In genomic region chr7:7628476-7628875, GRCh38 we compare ENCODE assay signal across 36 cellular contexts.
"Had no signal": no experiment of that assay in that cellular context is flagged by ENCODE, and none has a peak within 500 bp of the region (broad histone marks: within the 10 kb centered on the region; RNA-seq: fewer than 3 reads in every experiment).

No MANE protein-coding gene starts in this region.

- H3K27me3 ChIP-seq: adrenal gland, cardiac muscle cell had no signal

- H3K4me3 ChIP-seq: adrenal gland, cardiac muscle cell had no signal

- H3K4me1 ChIP-seq: adrenal gland had no signal

- H3K9me3 Mint-ChIP-seq: central memory CD8-positive, alpha-beta T cell had no signal

- H3K27me3 Mint-ChIP-seq: activated CD8-positive, alpha-beta memory T cell treated with anti-CD3 and anti-CD28 coated beads, Interleukin-2, amount 10 ng/mL, durations not matched to agents 7 days and 5 days; activated naive CD4-positive, alpha-beta T cell treated with anti-CD3 and anti-CD28 coated beads, Interleukin-2, amount 50 U/mL, for 24 hours; activated naive CD8-positive, alpha-beta T cell; activated T-cell treated with anti-CD3 and anti-CD28 coated beads, Interleukin-2, amount 50 U/mL, for 24 hours; brain; central memory CD8-positive, alpha-beta T cell had no signal

- H3K36me3 Mint-ChIP-seq: activated naive CD8-positive, alpha-beta T cell; brain had no signal

- H3K27ac Mint-ChIP-seq: activated CD4-positive, alpha-beta memory T cell treated with anti-CD3 and anti-CD28 coated beads, Interleukin-2, amount 10 ng/mL, durations not matched to agents 7 days and 5 days; activated CD4-positive, alpha-beta T cell treated with anti-CD3 and anti-CD28 coated beads for 36 hours; activated CD4-positive, alpha-beta T cell treated with anti-CD3 and anti-CD28 coated beads, Interleukin-2, amount 10 ng/mL, durations not matched to agents 7 days and 5 days; activated CD8-positive, alpha-beta memory T cell treated with anti-CD3 and anti-CD28 coated beads, Interleukin-2, amount 10 ng/mL, durations not matched to agents 7 days and 5 days; activated CD8-positive, alpha-beta T cell treated with anti-CD3 and anti-CD28 coated beads, Interleukin-2, amount 10 ng/mL, durations not matched to agents 7 days and 5 days; activated naive CD4-positive, alpha-beta T cell treated with anti-CD3 and anti-CD28 coated beads, Interleukin-2, amount 10 ng/mL, durations not matched to agents 7 days and 5 days; activated naive CD4-positive, alpha-beta T cell treated with anti-CD3 and anti-CD28 coated beads, Interleukin-2, amount 50 U/mL, for 24 hours; activated naive CD8-positive, alpha-beta T cell; activated T-cell treated with anti-CD3 and anti-CD28 coated beads, Interleukin-2, amount 50 U/mL, for 24 hours; activated T-helper 2 cell treated with anti-CD3 and anti-CD28 coated beads, Interferon-gamma antibody, Interleukin-2, Interleukin-4, amounts not matched to agents 10 μg/mL and 5 μg/mL and 100 μg/mL, durations not matched to agents 14 hours and 24 hours and 36 hours; brain; T-helper 1 cell treated with Interleukin-12 subunit alpha and Interleukin-12 subunit beta and Interleukin-4 antibody, amounts not matched to agents 30 μg/mL and 1 μg/mL, for 36 hours; T-helper 2 cell treated with Interferon-gamma antibody and Interleukin-4, amounts not matched to agents 5 μg/mL and 100 μg/mL, for 36 hours; WTC11 had no signal

- H3K4me3 Mint-ChIP-seq: activated CD4-positive, alpha-beta memory T cell treated with anti-CD3 and anti-CD28 coated beads, Interleukin-2, amount 10 ng/mL, durations not matched to agents 7 days and 5 days; activated CD4-positive, alpha-beta T cell treated with anti-CD3 and anti-CD28 coated beads for 36 hours; activated CD4-positive, alpha-beta T cell treated with anti-CD3 and anti-CD28 coated beads, Interleukin-2, amount 10 ng/mL, durations not matched to agents 7 days and 5 days; activated CD8-positive, alpha-beta memory T cell treated with anti-CD3 and anti-CD28 coated beads, Interleukin-2, amount 10 ng/mL, durations not matched to agents 7 days and 5 days; activated CD8-positive, alpha-beta T cell treated with anti-CD3 and anti-CD28 coated beads, Interleukin-2, amount 10 ng/mL, durations not matched to agents 7 days and 5 days; activated naive CD4-positive, alpha-beta T cell treated with anti-CD3 and anti-CD28 coated beads, Interleukin-2, amount 10 ng/mL, durations not matched to agents 7 days and 5 days; activated naive CD4-positive, alpha-beta T cell treated with anti-CD3 and anti-CD28 coated beads, Interleukin-2, amount 50 U/mL, for 24 hours; activated naive CD8-positive, alpha-beta T cell; activated T-cell treated with anti-CD3 and anti-CD28 coated beads, Interleukin-2, amount 50 U/mL, for 24 hours; brain; central memory CD8-positive, alpha-beta T cell; T-helper 1 cell treated with Interleukin-12 subunit alpha and Interleukin-12 subunit beta and Interleukin-4 antibody, amounts not matched to agents 30 μg/mL and 1 μg/mL, for 36 hours; T-helper 2 cell treated with Interferon-gamma antibody and Interleukin-4, amounts not matched to agents 5 μg/mL and 100 μg/mL, for 36 hours; WTC11 had no signal

- DNase-seq: activated CD4-positive, alpha-beta memory T cell treated with anti-CD3 and anti-CD28 coated beads, Interleukin-2, amount 10 ng/mL, durations not matched to agents 7 days and 5 days; activated CD4-positive, alpha-beta T cell treated with anti-CD3 and anti-CD28 coated beads for 1 hour; activated CD4-positive, alpha-beta T cell treated with anti-CD3 and anti-CD28 coated beads for 36 hours; activated CD4-positive, alpha-beta T cell treated with anti-CD3 and anti-CD28 coated beads for 48 hours; activated CD4-positive, alpha-beta T cell treated with anti-CD3 and anti-CD28 coated beads, Interleukin-2, amount 10 ng/mL, durations not matched to agents 7 days and 5 days; activated CD4-positive, alpha-beta T cell treated with anti-CD3 and anti-CD28 coated beads, Interleukin-2, amount 50 U/mL, for 48 hours; activated CD4-positive, CD25-positive, alpha-beta regulatory T cell; activated CD8-positive, alpha-beta memory T cell treated with anti-CD3 and anti-CD28 coated beads for 24 hours; activated CD8-positive, alpha-beta memory T cell treated with anti-CD3 and anti-CD28 coated beads, Interleukin-2, amount 10 ng/mL, durations not matched to agents 7 days and 5 days; activated CD8-positive, alpha-beta memory T cell treated with anti-CD3 and anti-CD28 coated beads, Interleukin-2, amount 50 U/mL, for 48 hours; activated CD8-positive, alpha-beta T cell treated with anti-CD3 and anti-CD28 coated beads, Interleukin-2, amount 10 ng/mL, durations not matched to agents 7 days and 5 days; activated effector memory CD4-positive, alpha-beta T cell treated with Interleukin-2 at 50 U/mL for 16 hours; activated gamma-delta T cell; activated naive CD4-positive, alpha-beta T cell treated with anti-CD3 and anti-CD28 coated beads, Interleukin-2, amount 10 ng/mL, durations not matched to agents 7 days and 5 days; activated naive CD4-positive, alpha-beta T cell treated with Interleukin-2 at 50 U/mL for 16 hours; activated T-cell treated with anti-CD3 and anti-CD28 coated beads, Interleukin-2, amount 50 U/mL, for 24 hours; activated T-cell treated with anti-CD3 and anti-CD28 coated beads, Interleukin-2, amount 50 U/mL, for 48 hours; adrenal gland; amniotic stem cell; aorta; caudate nucleus; cerebellar nuclear complex; T-helper 1 cell; T-helper 2 cell; T-helper 9 cell had no signal

- H3K27ac ChIP-seq: adrenal gland, cardiac muscle cell, VCaP had no signal

- H3K36me3 ChIP-seq: adrenal gland, cardiac muscle cell had no signal

- H3K9me3 ChIP-seq: adrenal gland had no signal

- H3K4me1 Mint-ChIP-seq: activated CD4-positive, alpha-beta memory T cell treated with anti-CD3 and anti-CD28 coated beads, Interleukin-2, amount 10 ng/mL, durations not matched to agents 7 days and 5 days; activated CD4-positive, alpha-beta T cell treated with anti-CD3 and anti-CD28 coated beads, Interleukin-2, amount 10 ng/mL, durations not matched to agents 7 days and 5 days; activated CD8-positive, alpha-beta memory T cell treated with anti-CD3 and anti-CD28 coated beads, Interleukin-2, amount 10 ng/mL, durations not matched to agents 7 days and 5 days; activated naive CD4-positive, alpha-beta T cell treated with anti-CD3 and anti-CD28 coated beads, Interleukin-2, amount 10 ng/mL, durations not matched to agents 7 days and 5 days; brain; central memory CD8-positive, alpha-beta T cell had no signal

- ATAC-seq: activated CD4-positive, alpha-beta T cell treated with anti-CD3 and anti-CD28 coated beads for 36 hours; activated CD4-positive, CD25-positive, alpha-beta regulatory T cell treated with anti-CD3 and anti-CD28 coated beads, Interleukin-2, amount 50 U/mL, for 24 hours; activated CD8-positive, alpha-beta memory T cell treated with anti-CD3 and anti-CD28 coated beads, Interleukin-2, amount 10 ng/mL, durations not matched to agents 7 days and 5 days; activated CD8-positive, alpha-beta T cell treated with anti-CD3 and anti-CD28 coated beads, Interleukin-2, amount 10 ng/mL, durations not matched to agents 7 days and 5 days; WTC11 had no signal
